2 cellular contexts compared by ENCODE assay signal in the genomic region with DNA sequence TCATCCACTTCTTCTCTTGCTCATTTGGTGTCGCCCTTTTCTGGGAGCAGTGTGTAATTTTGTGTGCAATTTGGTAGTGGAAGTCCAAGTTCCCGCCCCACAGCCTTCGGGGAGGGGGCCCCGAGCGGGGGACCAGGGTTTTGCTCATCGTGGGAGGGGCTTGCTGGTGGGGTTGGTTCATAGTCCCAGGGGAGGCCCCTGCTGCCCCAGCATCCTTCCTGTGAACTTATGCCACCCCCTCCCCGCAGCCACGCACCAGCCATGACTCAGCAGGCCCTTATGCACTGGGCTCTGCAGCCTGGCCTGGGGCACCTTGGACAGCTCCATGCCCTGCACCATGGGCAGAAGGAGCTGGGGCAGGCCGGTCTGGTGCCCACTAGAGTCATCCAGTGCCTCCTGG.
TF ChIP-seq lines count a peak whose summit lies in the region.

No MANE protein-coding gene starts in this region.

TF ChIP-seq in GM23338, 12 proteins besides CTCF, POLR2A, EP300 and RAD21 (continues in another document):
- TF ChIP-seq JUNB (IDR thresholded peaks at IDR 0.05; ENCODE audit: unreplicated experiment) = no peak
- no peak for TF ChIP-seq ZNF331 (CRISPR knock-in tag; IDR thresholded peaks at IDR 0.05; ENCODE audit: low read depth)
- TF ChIP-seq, protein P1, sequence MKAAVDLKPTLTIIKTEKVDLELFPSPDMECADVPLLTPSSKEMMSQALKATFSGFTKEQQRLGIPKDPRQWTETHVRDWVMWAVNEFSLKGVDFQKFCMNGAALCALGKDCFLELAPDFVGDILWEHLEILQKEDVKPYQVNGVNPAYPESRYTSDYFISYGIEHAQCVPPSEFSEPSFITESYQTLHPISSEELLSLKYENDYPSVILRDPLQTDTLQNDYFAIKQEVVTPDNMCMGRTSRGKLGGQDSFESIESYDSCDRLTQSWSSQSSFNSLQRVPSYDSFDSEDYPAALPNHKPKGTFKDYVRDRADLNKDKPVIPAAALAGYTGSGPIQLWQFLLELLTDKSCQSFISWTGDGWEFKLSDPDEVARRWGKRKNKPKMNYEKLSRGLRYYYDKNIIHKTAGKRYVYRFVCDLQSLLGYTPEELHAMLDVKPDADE (IDR thresholded peaks at IDR 0.05) = no peak
- TF ChIP-seq, protein P2, sequence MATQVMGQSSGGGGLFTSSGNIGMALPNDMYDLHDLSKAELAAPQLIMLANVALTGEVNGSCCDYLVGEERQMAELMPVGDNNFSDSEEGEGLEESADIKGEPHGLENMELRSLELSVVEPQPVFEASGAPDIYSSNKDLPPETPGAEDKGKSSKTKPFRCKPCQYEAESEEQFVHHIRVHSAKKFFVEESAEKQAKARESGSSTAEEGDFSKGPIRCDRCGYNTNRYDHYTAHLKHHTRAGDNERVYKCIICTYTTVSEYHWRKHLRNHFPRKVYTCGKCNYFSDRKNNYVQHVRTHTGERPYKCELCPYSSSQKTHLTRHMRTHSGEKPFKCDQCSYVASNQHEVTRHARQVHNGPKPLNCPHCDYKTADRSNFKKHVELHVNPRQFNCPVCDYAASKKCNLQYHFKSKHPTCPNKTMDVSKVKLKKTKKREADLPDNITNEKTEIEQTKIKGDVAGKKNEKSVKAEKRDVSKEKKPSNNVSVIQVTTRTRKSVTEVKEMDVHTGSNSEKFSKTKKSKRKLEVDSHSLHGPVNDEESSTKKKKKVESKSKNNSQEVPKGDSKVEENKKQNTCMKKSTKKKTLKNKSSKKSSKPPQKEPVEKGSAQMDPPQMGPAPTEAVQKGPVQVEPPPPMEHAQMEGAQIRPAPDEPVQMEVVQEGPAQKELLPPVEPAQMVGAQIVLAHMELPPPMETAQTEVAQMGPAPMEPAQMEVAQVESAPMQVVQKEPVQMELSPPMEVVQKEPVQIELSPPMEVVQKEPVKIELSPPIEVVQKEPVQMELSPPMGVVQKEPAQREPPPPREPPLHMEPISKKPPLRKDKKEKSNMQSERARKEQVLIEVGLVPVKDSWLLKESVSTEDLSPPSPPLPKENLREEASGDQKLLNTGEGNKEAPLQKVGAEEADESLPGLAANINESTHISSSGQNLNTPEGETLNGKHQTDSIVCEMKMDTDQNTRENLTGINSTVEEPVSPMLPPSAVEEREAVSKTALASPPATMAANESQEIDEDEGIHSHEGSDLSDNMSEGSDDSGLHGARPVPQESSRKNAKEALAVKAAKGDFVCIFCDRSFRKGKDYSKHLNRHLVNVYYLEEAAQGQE (IDR thresholded peaks at IDR 0.05; ENCODE audit: unreplicated experiment) = no peak
- TF ChIP-seq POLR2AphosphoS5 (IDR thresholded peaks at IDR 0.05; ENCODE audit: low read depth) = no peak
- no peak for TF ChIP-seq NANOG (IDR thresholded peaks at IDR 0.05; ENCODE audit: borderline replicate concordance)
- TF ChIP-seq EZH2 (IDR thresholded peaks at IDR 0.05; ENCODE audit: low read depth, unreplicated experiment) = no peak
- no peak for TF ChIP-seq ZNF114 (CRISPR knock-in tag; IDR thresholded peaks at IDR 0.05)
- TF ChIP-seq CREB1 (CRISPR knock-in tag; IDR thresholded peaks at IDR 0.05; ENCODE audit: low read depth) = no peak
- TF ChIP-seq EZH2phosphoT487 (IDR thresholded peaks at IDR 0.05; ENCODE audit: unreplicated experiment) = no peak

TF ChIP-seq in SK-N-SH, 30 proteins besides CTCF, POLR2A, EP300 and RAD21:
- TF ChIP-seq, protein P3, sequence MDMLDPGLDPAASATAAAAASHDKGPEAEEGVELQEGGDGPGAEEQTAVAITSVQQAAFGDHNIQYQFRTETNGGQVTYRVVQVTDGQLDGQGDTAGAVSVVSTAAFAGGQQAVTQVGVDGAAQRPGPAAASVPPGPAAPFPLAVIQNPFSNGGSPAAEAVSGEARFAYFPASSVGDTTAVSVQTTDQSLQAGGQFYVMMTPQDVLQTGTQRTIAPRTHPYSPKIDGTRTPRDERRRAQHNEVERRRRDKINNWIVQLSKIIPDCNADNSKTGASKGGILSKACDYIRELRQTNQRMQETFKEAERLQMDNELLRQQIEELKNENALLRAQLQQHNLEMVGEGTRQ (IDR thresholded peaks at IDR 0.05; ENCODE audit: borderline replicate concordance, low read depth, low read length) = no peak
- TF ChIP-seq FOXM1 (IDR thresholded peaks at IDR 0.05; ENCODE audit: low read depth) (no peak), GATA2 (CRISPR knock-in tag; IDR thresholded peaks at IDR 0.05) (no peak), CHD2 (IDR thresholded peaks at IDR 0.05; ENCODE audit: low read length, partially characterized antibody) (no peak), JUND (IDR thresholded peaks at IDR 0.05) (no peak), YY1 (IDR thresholded peaks at IDR 0.05; ENCODE audit: low read depth) (no peak)
- TF ChIP-seq, protein P4, sequence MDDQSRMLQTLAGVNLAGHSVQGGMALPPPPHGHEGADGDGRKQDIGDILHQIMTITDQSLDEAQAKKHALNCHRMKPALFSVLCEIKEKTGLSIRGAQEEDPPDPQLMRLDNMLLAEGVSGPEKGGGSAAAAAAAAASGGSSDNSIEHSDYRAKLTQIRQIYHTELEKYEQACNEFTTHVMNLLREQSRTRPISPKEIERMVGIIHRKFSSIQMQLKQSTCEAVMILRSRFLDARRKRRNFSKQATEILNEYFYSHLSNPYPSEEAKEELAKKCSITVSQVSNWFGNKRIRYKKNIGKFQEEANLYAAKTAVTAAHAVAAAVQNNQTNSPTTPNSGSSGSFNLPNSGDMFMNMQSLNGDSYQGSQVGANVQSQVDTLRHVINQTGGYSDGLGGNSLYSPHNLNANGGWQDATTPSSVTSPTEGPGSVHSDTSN (IDR thresholded peaks at IDR 0.05) = no peak
- TF ChIP-seq, protein P2 (IDR thresholded peaks at IDR 0.05; ENCODE audit: low read depth, low read length) = peak; percentile 90
